ENCODE assay signal across 35 cellular contexts in genomic region chr2:129408570-129408969, GRCh38.
A peak's percentile ranks its signal among the peaks of the same experiment; 100 is the strongest.
DNase-seq lines count a peak whose midpoint lies in the region; ATAC-seq, FAIRE-seq and TF ChIP-seq lines count a peak whose summit lies in the region.
"Had no signal": no experiment of that assay in that cellular context is flagged by ENCODE, and none has a peak within 500 bp of the region (broad histone marks: within the 10 kb centered on the region; RNA-seq: fewer than 3 reads in every experiment).

No MANE protein-coding gene starts in this region.

- no peaks in the 10 kb centered on the region for H3K36me3 ChIP-seq in HepG2 (replicated peaks in 1 of 2; ENCODE audit: control insufficient read depth in 1 of 2, insufficient read depth in 2 of 2, low read length in 2 of 2)
- H3K36me3 ChIP-seq in right lobe of liver, result no peaks in the 10 kb centered on the region
- H3K36me3 ChIP-seq in HEK293 (ENCODE audit: control insufficient read depth in 2 of 2, insufficient read depth in 1 of 2, low read length in 2 of 2), result no peaks in the 10 kb centered on the region
- H3K36me3 ChIP-seq: BE2C; BLaER1; BLaER1 treated with 17β-estradiol and CSF1 and Interleukin-3, amounts not matched to agents 10 nM and 100 nM had no signal

- no peak overlapping the region for H2AFZ ChIP-seq in HepG2 (ENCODE audit: low read length)

- H3K4me2 ChIP-seq in HepG2 (ENCODE audit: low read depth, low read length), result no peak overlapping the region
- H3K4me2 ChIP-seq: A549; BLaER1; BLaER1 treated with 17β-estradiol and CSF1 and Interleukin-3, amounts not matched to agents 10 nM and 100 nM had no signal

- no peak for FAIRE-seq in HepG2 (lab: Jason Lieb, UNC)
- FAIRE-seq in GM19239 (lab: Jason Lieb, UNC), result no peak
- FAIRE-seq: A204.1, A549, D721Med had no signal

- H3K36me3 Mint-ChIP-seq in WTC11, result peaks cover 13% of the 10 kb centered on the region
- H3K36me3 Mint-ChIP-seq: CD14-positive monocyte; CD4-positive, alpha-beta memory T cell; CD4-positive, CD25-positive, alpha-beta regulatory T cell; CD8-positive, alpha-beta memory T cell; CD8-positive, alpha-beta T cell had no signal

- no peaks in the 10 kb centered on the region for H3K4me1 ChIP-seq in HepG2 (ENCODE audit: insufficient read depth, low read length)
- H3K4me1 ChIP-seq in right lobe of liver, result no peaks in the 10 kb centered on the region
- H3K4me1 ChIP-seq in HEK293 (ENCODE audit: control insufficient read depth, insufficient read depth, low read length), result no peaks in the 10 kb centered on the region
- H3K4me1 ChIP-seq: A549; BE2C; BLaER1; BLaER1 treated with 17β-estradiol and CSF1 and Interleukin-3, amounts not matched to agents 10 nM and 100 nM; Caco-2 had no signal

- DNase-seq in HepG2 (ENCODE audit: low spot score) (no peak), right lobe of liver (no peak), WTC11 (ENCODE audit: low spot score) (no peak), GM19239 (ENCODE audit: insufficient read length, low spot score) (no peak), NAMALWA (ENCODE audit: low spot score) (no peak)
- DNase-seq: 8988T; ACHN; AML-193; BE2C; C1 segment of cervical spinal cord; Caco-2; Calu3; CD4-positive, alpha-beta memory T cell; CD4-positive, alpha-beta T cell; CD4-positive, CD25-positive, alpha-beta regulatory T cell; CD8-positive, alpha-beta memory T cell; CD8-positive, alpha-beta T cell; COR-L47; DMS 273 treated with DMSO at 0.1 percent for 48 hours; DMS153; DMS53; DMS79; DMS79 treated with DMSO at 0.1 percent for 48 hours; DND-41; EL had no signal

- in situ Hi-C loops in HepG2 (cut with HindIII; ENCODE audit: extremely low pct_ligation_motif_present, low pct_unique_long_range_greater_than_20kb), result no loop called here

- no peak for TF ChIP-seq EP300 in HepG2 (IDR thresholded peaks at IDR 0.05; ENCODE audit: low read depth in 2 of 2, low read length in 2 of 2)
- no peak for TF ChIP-seq EP300 in HepG2 (CRISPR knock-in tag; IDR thresholded peaks at IDR 0.05; ENCODE audit: borderline replicate concordance)

- intact Hi-C loops in HepG2 (cut with micrococcal nuclease; ENCODE audit: unreplicated experiment), result no loop called here
- intact Hi-C loops in right lobe of liver (cut with DNase I), result no loop called here

- no peak for TF ChIP-seq RAD21 in HepG2 (CRISPR knock-in tag; IDR thresholded peaks at IDR 0.05)

- no peaks in the 10 kb centered on the region for H3K4me1 Mint-ChIP-seq in WTC11
- H3K4me1 Mint-ChIP-seq: B cell; CD14-positive monocyte; CD4-positive, alpha-beta memory T cell; CD4-positive, CD25-positive, alpha-beta regulatory T cell; CD8-positive, alpha-beta memory T cell had no signal

- CTCF ChIA-PET in HepG2 (lab: Yijun Ruan, JAX; ENCODE audit: low intra/inter-chr PET ratio, low total read pairs) (no interaction called here), HEK293 (lab: Yijun Ruan, JAX) (no interaction called here), WTC11 (lab: Charles Lee) (no interaction called here)

- H3K79me2 ChIP-seq in HepG2 (ENCODE audit: insufficient read depth, low read length), result no peaks in the 10 kb centered on the region

- TF ChIP-seq CTCF in HepG2 (CRISPR knock-in tag; IDR thresholded peaks at IDR 0.05), result no peak
- no peak for TF ChIP-seq CTCF in right lobe of liver (IDR thresholded peaks at IDR 0.05)
- no peak for TF ChIP-seq CTCF in HEK293 (tag by site-specific recombination; IDR thresholded peaks at IDR 0.05)
- no peak for TF ChIP-seq CTCF in WTC11 (IDR thresholded peaks at IDR 0.05)

- ATAC-seq in HepG2 (no peak), right lobe of liver (no peak), WTC11 (no peak)
- ATAC-seq: A549; CD8-positive, alpha-beta T cell had no signal

- H4K20me1 ChIP-seq in HepG2 (ENCODE audit: insufficient read depth, low read length), result no peaks in the 10 kb centered on the region
- H4K20me1 ChIP-seq: BLaER1; BLaER1 treated with 17β-estradiol and CSF1 and Interleukin-3, amounts not matched to agents 10 nM and 100 nM had no signal

- H3K27me3 Mint-ChIP-seq in WTC11 (ENCODE audit: low read depth), result no peaks in the 10 kb centered on the region
- H3K27me3 Mint-ChIP-seq: CD4-positive, alpha-beta memory T cell; CD4-positive, alpha-beta T cell; CD4-positive, CD25-positive, alpha-beta regulatory T cell; CD8-positive, alpha-beta memory T cell had no signal

- 2% methylated on average over 1 of the region's 1 CpG for WGBS in HepG2 (ENCODE audit: low lambda C conversion rate)
- WGBS in right lobe of liver (ENCODE audit: insufficient coverage, low coverage, low lambda C conversion rate, missing lambda C conversion rate), result 31% methylated on average over 1 of the region's 1 CpG

- no peak overlapping the region for H3K4me3 Mint-ChIP-seq in WTC11
- H3K4me3 Mint-ChIP-seq: B cell; CD14-positive monocyte; CD4-positive, alpha-beta memory T cell; CD4-positive, alpha-beta T cell; CD4-positive, CD25-positive, alpha-beta regulatory T cell; CD8-positive, alpha-beta memory T cell; CD8-positive, alpha-beta T cell had no signal

- H3K9me3 ChIP-seq in HepG2 (ENCODE audit: low read length) (peaks cover 3% of the 10 kb centered on the region; the same call in 1 of the 2 replicates), right lobe of liver (no peaks in the 10 kb centered on the region), HEK293 (ENCODE audit: control insufficient read depth, insufficient read depth, low read depth, low read length) (peaks cover 3% of the 10 kb centered on the region; the same call in 1 of the 2 replicates)
- H3K9me3 ChIP-seq: A549, BE2C had no signal

- H3K27ac ChIP-seq in HepG2 (ENCODE audit: extremely low read length, insufficient read depth, low read length), result no peak overlapping the region
- H3K27ac ChIP-seq in right lobe of liver, result no peak overlapping the region
- no peak overlapping the region for H3K27ac ChIP-seq in HEK293 (ENCODE audit: extremely low read depth, low read depth, low read length)
- H3K27ac ChIP-seq: 22Rv1; A549; BLaER1; BLaER1 treated with 17β-estradiol and CSF1 and Interleukin-3, amounts not matched to agents 10 nM and 100 nM; C4-2B had no signal

- peaks cover 23% of the 10 kb centered on the region for H3K9me3 Mint-ChIP-seq in WTC11
- H3K9me3 Mint-ChIP-seq: CD4-positive, alpha-beta T cell; CD8-positive, alpha-beta T cell had no signal

- H3K27me3 ChIP-seq in HepG2 (ENCODE audit: control insufficient read depth in 1 of 2, insufficient read depth in 2 of 2, low read length in 2 of 2) (no peaks in the 10 kb centered on the region), right lobe of liver (no peaks in the 10 kb centered on the region)
- H3K27me3 ChIP-seq: BE2C; BLaER1; BLaER1 treated with 17β-estradiol and CSF1 and Interleukin-3, amounts not matched to agents 10 nM and 100 nM had no signal

- no peak overlapping the region for H3K4me3 ChIP-seq in HepG2 (replicated peaks in 1 of 3; ENCODE audit: insufficient read depth in 1 of 3, low read depth in 2 of 3, low read length in 3 of 3)
- H3K4me3 ChIP-seq in right lobe of liver, result no peak overlapping the region
- H3K4me3 ChIP-seq in HEK293 (ENCODE audit: low read depth, low read length), result no peak overlapping the region
- H3K4me3 ChIP-seq: A549; BLaER1; BLaER1 treated with 17β-estradiol and CSF1 and Interleukin-3, amounts not matched to agents 10 nM and 100 nM had no signal

- TF ChIP-seq POLR2A in HepG2 (IDR thresholded peaks at IDR 0.05; ENCODE audit: insufficient read depth in 1 of 2, low read depth in 2 of 2, low read length in 2 of 2) (no peak), right lobe of liver (IDR thresholded peaks at IDR 0.05) (no peak)

- H3K27ac Mint-ChIP-seq in WTC11, result no peak overlapping the region
- H3K27ac Mint-ChIP-seq: B cell; CD14-positive monocyte; CD4-positive, alpha-beta memory T cell; CD4-positive, alpha-beta T cell; CD4-positive, CD25-positive, alpha-beta regulatory T cell; CD8-positive, alpha-beta memory T cell; CD8-positive, alpha-beta T cell had no signal

- H3K9ac ChIP-seq in HepG2 (ENCODE audit: insufficient read depth, low read depth, low read length), result no peak overlapping the region
- H3K9ac ChIP-seq: BLaER1; BLaER1 treated with 17β-estradiol and CSF1 and Interleukin-3, amounts not matched to agents 10 nM and 100 nM had no signal

- no TSS peak for BruUV-seq in HepG2 (replicated peaks; lab: Mats Ljungman, UMichigan)

- POLR2A ChIA-PET in HepG2 (lab: Yijun Ruan, JAX) (no interaction called here), HEK293 (lab: Yijun Ruan, JAX) (no interaction called here), WTC11 (lab: Charles Lee) (no interaction called here)

TF ChIP-seq in HepG2, 621 proteins besides CTCF, POLR2A, EP300 and RAD21:
- TF ChIP-seq CHCHD3 (CRISPR knock-in tag; IDR thresholded peaks at IDR 0.05) (no peak), ZNF317 (CRISPR knock-in tag; IDR thresholded peaks at IDR 0.05) (peak; percentile 92)

TF ChIP-seq in HEK293, 187 proteins besides CTCF, POLR2A, EP300 and RAD21:
- TF ChIP-seq ZBTB7A (tag by site-specific recombination; IDR thresholded peaks at IDR 0.05; ENCODE audit: low read depth) (no peak), TRIM28 (IDR thresholded peaks at IDR 0.05; ENCODE audit: borderline replicate concordance, low read length) (0 out of 2 replicates have a peak, but pooled peaks have one; percentile 46), SETDB1 (IDR thresholded peaks at IDR 0.05; ENCODE audit: insufficient read length, low read length) (peak; percentile 60)

TF ChIP-seq in WTC11, 78 proteins besides CTCF, POLR2A, EP300 and RAD21 (continues in another document):
- TF ChIP-seq ZNF317 (CRISPR knock-in tag; IDR thresholded peaks at IDR 0.05; ENCODE audit: borderline replicate concordance, low read depth) (peak; percentile 82), ATF1 (CRISPR knock-in tag; IDR thresholded peaks at IDR 0.05) (no peak), ZBTB43 (CRISPR knock-in tag; IDR thresholded peaks at IDR 0.05) (no peak)

Comparison
In these comparisons a context has a peak if more than half of its experiments do, and no peak if none do; other contexts are left out.
1. Of the 63 proteins assayed by ChIP-seq in both HepG2 and HEK293: peak only in HepG2: none; only in HEK293: SETDB1; in both: none; in neither: 62.